In the genomic region with DNA sequence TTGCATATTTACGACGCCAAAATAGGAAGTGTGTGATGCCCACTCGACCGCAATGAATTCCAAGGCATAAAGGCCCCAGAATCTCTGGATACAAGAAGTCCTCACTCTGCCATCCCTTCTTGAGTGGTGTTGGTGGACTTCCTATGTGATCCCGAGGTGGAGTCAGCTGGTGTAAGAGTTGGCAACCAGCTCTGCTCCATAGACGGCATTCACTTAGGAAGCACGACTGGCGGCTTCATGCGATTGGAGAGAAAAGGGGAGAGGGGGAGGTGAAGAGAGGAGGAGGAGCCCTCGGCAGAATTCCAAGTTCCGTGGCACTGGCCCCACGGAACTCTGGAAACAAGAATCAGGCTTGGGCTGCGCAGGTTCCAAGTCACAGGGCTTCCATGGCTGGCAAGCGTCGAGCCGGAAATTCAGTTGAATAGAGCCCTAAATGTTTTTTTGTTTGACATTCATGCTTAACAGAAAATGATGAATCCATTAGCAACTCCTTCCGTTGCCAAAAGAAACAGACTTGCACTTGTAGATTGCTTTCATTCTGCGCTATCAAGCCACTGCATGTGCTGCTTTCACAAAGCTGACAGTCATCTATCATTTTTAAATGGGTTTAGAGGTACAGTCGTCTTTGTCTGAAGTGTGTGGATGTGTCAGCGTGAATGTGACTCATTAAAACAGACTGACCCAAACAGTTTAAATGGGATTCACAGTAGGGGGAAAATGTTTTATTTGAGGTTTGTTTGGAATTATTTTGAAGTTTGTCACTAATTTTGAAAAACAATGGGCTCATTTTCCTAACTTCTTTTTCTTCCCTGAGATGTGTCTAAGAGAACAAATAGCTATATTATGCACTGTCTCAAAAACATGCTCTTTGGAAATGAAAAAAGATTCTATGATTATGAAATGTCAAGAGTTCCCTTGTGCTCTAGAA, we compare ENCODE assay signal across 10 cellular contexts.
DNase-seq lines count a peak whose midpoint lies in the region; ATAC-seq and TF ChIP-seq lines count a peak whose summit lies in the region.
"Had no signal": no experiment of that assay in that cellular context is flagged by ENCODE, and none has a peak within 500 bp of the region (broad histone marks: within the 10 kb centered on the region; RNA-seq: fewer than 3 reads in every experiment).

No MANE protein-coding gene starts in this region.

- H3K4me2 ChIP-seq in SK-N-SH, result peak overlapping the region; percentile 60
- H3K4me2 ChIP-seq: A549 had no signal

- H3K4me1 ChIP-seq in heart left ventricle (no peaks in the 10 kb centered on the region), SK-N-SH (ENCODE audit: control insufficient read depth in 1 of 2, insufficient read depth in 2 of 2, low read depth in 1 of 2, low read length in 1 of 2) (peaks cover 5 to 10% of the 10 kb centered on the region in 2 experiments; a peak in 3 of 4 replicates), transverse colon (no peaks in the 10 kb centered on the region)
- no peaks in the 10 kb centered on the region for H3K4me1 ChIP-seq in naive thymus-derived CD4-positive, alpha-beta T cell (ENCODE audit: control insufficient read depth in 2 of 2, insufficient read depth in 2 of 2, low read length in 2 of 2)
- H3K4me1 ChIP-seq: A549 had no signal

- H3F3A ChIP-seq in SK-N-SH (replicated peaks; ENCODE audit: insufficient read depth), result peaks cover 4% of the 10 kb centered on the region

- no peaks in the 10 kb centered on the region for H3K27me3 Mint-ChIP-seq in naive thymus-derived CD4-positive, alpha-beta T cell
- no peaks in the 10 kb centered on the region for H3K27me3 Mint-ChIP-seq in activated CD8-positive, alpha-beta T cell treated with anti-CD3 and anti-CD28 coated beads, Interleukin-2, amount 10 ng/mL, durations not matched to agents 7 days and 5 days (ENCODE audit: low read depth)
- H3K27me3 Mint-ChIP-seq in type B pancreatic cell, result peaks cover 3% of the 10 kb centered on the region

- CTCF ChIA-PET in SK-N-SH (lab: Yijun Ruan, JAX), result interaction anchor here (1.2 kb wide), 2 partner anchors 17 to 257 kb away, joined by 3 to 4 read pairs; no protein-coding TSS in a partner anchor
- CTCF ChIA-PET in naive thymus-derived CD4-positive, alpha-beta T cell (lab: Charles Lee), result no interaction called here
- CTCF ChIA-PET in activated CD8-positive, alpha-beta T cell treated with anti-CD3 and anti-CD28 coated beads, Interleukin-2, amount 10 ng/mL, durations not matched to agents 7 days and 5 days (lab: Charles Lee), result no interaction called here

- peak in 1 of 2 donors; percentile 27 for ATAC-seq in left cardiac atrium
- no peak for ATAC-seq in heart left ventricle
- no peak for ATAC-seq in naive thymus-derived CD4-positive, alpha-beta T cell
- no peak for ATAC-seq in activated CD8-positive, alpha-beta T cell treated with anti-CD3 and anti-CD28 coated beads, Interleukin-2, amount 10 ng/mL, durations not matched to agents 7 days and 5 days
- ATAC-seq: A549, Right ventricle myocardium inferior had no signal

- H3K36me3 Mint-ChIP-seq in naive thymus-derived CD4-positive, alpha-beta T cell, result no peaks in the 10 kb centered on the region
- no peaks in the 10 kb centered on the region for H3K36me3 Mint-ChIP-seq in activated CD8-positive, alpha-beta T cell treated with anti-CD3 and anti-CD28 coated beads, Interleukin-2, amount 10 ng/mL, durations not matched to agents 7 days and 5 days (ENCODE audit: low read depth)
- H3K36me3 Mint-ChIP-seq in type B pancreatic cell, result peaks cover 3% of the 10 kb centered on the region

- POLR2A ChIA-PET in SK-N-SH (lab: Yijun Ruan, JAX), result no interaction called here
- POLR2A ChIA-PET in naive thymus-derived CD4-positive, alpha-beta T cell (lab: Charles Lee), result no interaction called here
- POLR2A ChIA-PET in activated CD8-positive, alpha-beta T cell treated with anti-CD3 and anti-CD28 coated beads, Interleukin-2, amount 10 ng/mL, durations not matched to agents 7 days and 5 days (lab: Charles Lee), result no interaction called here

- no peaks in the 10 kb centered on the region for H3K9me2 ChIP-seq in SK-N-SH

- H3K36me3 ChIP-seq in heart left ventricle, result no peaks in the 10 kb centered on the region
- no peaks in the 10 kb centered on the region for H3K36me3 ChIP-seq in SK-N-SH (replicated peaks in 1 of 2; ENCODE audit: control insufficient read depth in 1 of 2, insufficient read depth in 2 of 2, low read length in 1 of 2)
- H3K36me3 ChIP-seq in transverse colon, result no peaks in the 10 kb centered on the region
- no peaks in the 10 kb centered on the region for H3K36me3 ChIP-seq in naive thymus-derived CD4-positive, alpha-beta T cell (ENCODE audit: control insufficient read depth in 2 of 3, insufficient read depth in 3 of 3, low read length in 3 of 3)

- H3K9me3 ChIP-seq in heart left ventricle (no peaks in the 10 kb centered on the region), SK-N-SH (no peaks in the 10 kb centered on the region), transverse colon (no peaks in the 10 kb centered on the region)
- no peaks in the 10 kb centered on the region for H3K9me3 ChIP-seq in naive thymus-derived CD4-positive, alpha-beta T cell (ENCODE audit: control insufficient read depth in 2 of 3, low read length in 3 of 3)
- H3K9me3 ChIP-seq: A549 had no signal

- TF ChIP-seq CTCF in heart left ventricle (IDR thresholded peaks at IDR 0.05), result no peak
- TF ChIP-seq CTCF in SK-N-SH (IDR thresholded peaks at IDR 0.05), result no peak
- TF ChIP-seq CTCF in transverse colon (IDR thresholded peaks at IDR 0.05), result no peak
- no peak for TF ChIP-seq CTCF in type B pancreatic cell (conservative IDR thresholded peaks at IDR 0.05)

- H3K9me3 Mint-ChIP-seq in naive thymus-derived CD4-positive, alpha-beta T cell, result peaks cover 0 to 12% (median 2%) of the 10 kb centered on the region in 11 donors
- no peaks in the 10 kb centered on the region for H3K9me3 Mint-ChIP-seq in activated CD8-positive, alpha-beta T cell treated with anti-CD3 and anti-CD28 coated beads, Interleukin-2, amount 10 ng/mL, durations not matched to agents 7 days and 5 days (ENCODE audit: insufficient read depth)
- peaks cover 5% of the 10 kb centered on the region for H3K9me3 Mint-ChIP-seq in type B pancreatic cell

- TF ChIP-seq POLR2A in heart left ventricle (IDR thresholded peaks at IDR 0.05), result no peak
- TF ChIP-seq POLR2A in transverse colon (IDR thresholded peaks at IDR 0.05), result no peak

- peak; percentile 23 for DNase-seq in left cardiac atrium
- no peak for DNase-seq in heart left ventricle
- peak; percentile 46 for DNase-seq in SK-N-SH
- peak; percentile 77 for DNase-seq in inferior parietal cortex (ENCODE audit: extremely low spot score)
- DNase-seq in transverse colon, result peak; percentile 7
- no peak for DNase-seq in naive thymus-derived CD4-positive, alpha-beta T cell
- DNase-seq in activated CD8-positive, alpha-beta T cell treated with anti-CD3 and anti-CD28 coated beads, Interleukin-2, amount 10 ng/mL, durations not matched to agents 7 days and 5 days, result no peak
- no peak for DNase-seq in type B pancreatic cell (ENCODE audit: extremely low spot score, unreplicated experiment)

- no peak for TF ChIP-seq RAD21 in SK-N-SH (IDR thresholded peaks at IDR 0.05; ENCODE audit: low read length)

- H3K4me3 Mint-ChIP-seq in naive thymus-derived CD4-positive, alpha-beta T cell, result no peak overlapping the region
- H3K4me3 Mint-ChIP-seq in activated CD8-positive, alpha-beta T cell treated with anti-CD3 and anti-CD28 coated beads, Interleukin-2, amount 10 ng/mL, durations not matched to agents 7 days and 5 days, result no peak overlapping the region
- H3K4me3 Mint-ChIP-seq in type B pancreatic cell, result no peak overlapping the region

- no peaks in the 10 kb centered on the region for H3K4me1 Mint-ChIP-seq in naive thymus-derived CD4-positive, alpha-beta T cell
- H3K4me1 Mint-ChIP-seq in activated CD8-positive, alpha-beta T cell treated with anti-CD3 and anti-CD28 coated beads, Interleukin-2, amount 10 ng/mL, durations not matched to agents 7 days and 5 days (ENCODE audit: low read depth), result no peaks in the 10 kb centered on the region
- H3K4me1 Mint-ChIP-seq in type B pancreatic cell (ENCODE audit: unreplicated experiment), result peaks cover 15% of the 10 kb centered on the region

- 68 to 81% (median 76%) methylated on average over 20 of the region's 20 CpGs for whole genome bisulfite sequencing in heart left ventricle, 4 donors
- 27% methylated on average over 20 of the region's 20 CpGs for WGBS in SK-N-SH (ENCODE audit: low lambda C conversion rate)
- 31 to 64% methylated on average over 4 to 20 of the region's 20 CpGs for WGBS in transverse colon (ENCODE audit: low coverage in 1 of 2), 2 donors

- H2AFZ ChIP-seq in SK-N-SH (ENCODE audit: low read depth), result peak overlapping the region; percentile 42; the same call in 1 of the 2 replicates

- no peak overlapping the region for H3K4me3 ChIP-seq in heart left ventricle
- H3K4me3 ChIP-seq in SK-N-SH (ENCODE audit: low read depth in 2 of 2, low read length in 1 of 2), result peak overlapping the region; percentile 14 to 29; a peak in 3 of 4 replicates
- no peak overlapping the region for H3K4me3 ChIP-seq in transverse colon
- H3K4me3 ChIP-seq in naive thymus-derived CD4-positive, alpha-beta T cell (ENCODE audit: low read length), result no peak overlapping the region
- H3K4me3 ChIP-seq: A549 had no signal

- in situ Hi-C loops in transverse colon (cut with MboI; ENCODE audit: low pct_ligation_motif_present in 1 of 4, low pct_unique_long_range_greater_than_20kb in 1 of 4, low sequenced_read_pairs in 3 of 4), result no loop called here

- H3K27me3 ChIP-seq in heart left ventricle (no peaks in the 10 kb centered on the region), SK-N-SH (ENCODE audit: insufficient read depth) (no peaks in the 10 kb centered on the region), transverse colon (no peaks in the 10 kb centered on the region)
- no peaks in the 10 kb centered on the region for H3K27me3 ChIP-seq in naive thymus-derived CD4-positive, alpha-beta T cell (ENCODE audit: control insufficient read depth in 2 of 2, insufficient read depth in 2 of 2, low read length in 2 of 2)

- peak overlapping the region in 1 of 9 donors; percentile 63 for H3K27ac Mint-ChIP-seq in naive thymus-derived CD4-positive, alpha-beta T cell
- H3K27ac Mint-ChIP-seq in activated CD8-positive, alpha-beta T cell treated with anti-CD3 and anti-CD28 coated beads, Interleukin-2, amount 10 ng/mL, durations not matched to agents 7 days and 5 days, result no peak overlapping the region
- no peak overlapping the region for H3K27ac Mint-ChIP-seq in type B pancreatic cell

- no peak overlapping the region for H3K9ac ChIP-seq in SK-N-SH

- TF ChIP-seq EP300 in SK-N-SH (IDR thresholded peaks at IDR 0.05; ENCODE audit: borderline replicate concordance in 1 of 2, low read depth in 1 of 2, low read length in 1 of 2) (peak in 1 of 2 experiments; percentile 56; a peak in 2 of 4 replicates), transverse colon (IDR thresholded peaks at IDR 0.05; ENCODE audit: low read depth) (no peak)

- no peaks in the 10 kb centered on the region for H3K79me2 ChIP-seq in SK-N-SH (ENCODE audit: insufficient read depth)

- no peak overlapping the region for H3K27ac ChIP-seq in heart left ventricle
- peak overlapping the region; percentile 59 to 79 for H3K27ac ChIP-seq in SK-N-SH (ENCODE audit: low read depth in 2 of 2, low read length in 1 of 2)
- no peak overlapping the region for H3K27ac ChIP-seq in transverse colon
- no peak overlapping the region for H3K27ac ChIP-seq in naive thymus-derived CD4-positive, alpha-beta T cell (ENCODE audit: low read depth, low read length)
- H3K27ac ChIP-seq: A549 had no signal

- no peaks in the 10 kb centered on the region for H4K20me1 ChIP-seq in SK-N-SH (ENCODE audit: insufficient read depth)

- intact Hi-C loops in left cardiac atrium (cut with DNase I) (no loop called here), heart left ventricle (cut with DNase I) (no loop called here), transverse colon (cut with DNase I; ENCODE audit: low total_unique reads) (no loop called here)
- intact Hi-C loops in naive thymus-derived CD4-positive, alpha-beta T cell (cut with micrococcal nuclease), result no loop called here

Comparison
In these comparisons a context has a peak if more than half of its experiments do, and no peak if none do; other contexts are left out.
1. DNase-seq: peak in left cardiac atrium (single experiment), SK-N-SH (single experiment), inferior parietal cortex (single experiment) and transverse colon (single experiment); none in heart left ventricle (0 of 5), naive thymus-derived CD4-positive, alpha-beta T cell (0 of 9), activated CD8-positive, alpha-beta T cell treated with anti-CD3 and anti-CD28 coated beads, Interleukin-2, amount 10 ng/mL, durations not matched to agents 7 days and 5 days (single experiment) and type B pancreatic cell (single experiment).
2. H3K27ac ChIP-seq: peak in SK-N-SH (2 of 2); none in heart left ventricle (0 of 12), transverse colon (0 of 4) and naive thymus-derived CD4-positive, alpha-beta T cell (single experiment).
3. H3K4me3 ChIP-seq: peak in SK-N-SH (2 of 2); none in heart left ventricle (0 of 12), transverse colon (0 of 4) and naive thymus-derived CD4-positive, alpha-beta T cell (single experiment).